ENCODE assay signal across 22 cellular contexts in genomic region chr3:172193436-172193835, GRCh38.
"Had no signal": no experiment of that assay in that cellular context is flagged by ENCODE, and none has a peak within 500 bp of the region (broad histone marks: within the 10 kb centered on the region; RNA-seq: fewer than 3 reads in every experiment).

No MANE protein-coding gene starts in this region.

- ATAC-seq: activated CD8-positive, alpha-beta memory T cell treated with anti-CD3 and anti-CD28 coated beads, Interleukin-2, amount 10 ng/mL, durations not matched to agents 7 days and 5 days; foreskin keratinocyte; left colon; lower lobe of right lung had no signal

- H2AFZ ChIP-seq: parathyroid adenoma had no signal

- H3K4me3 ChIP-seq: dorsolateral prefrontal cortex, lower lobe of right lung, sigmoid colon, spleen, thyroid gland, uterus had no signal

- H3K27me3 Mint-ChIP-seq: activated B cell treated with CpG ODN at 0.5 μM for 24 hours; activated CD4-positive, alpha-beta memory T cell treated with anti-CD3 and anti-CD28 coated beads, Interleukin-2, amount 10 ng/mL, durations not matched to agents 7 days and 5 days; activated CD8-positive, alpha-beta memory T cell treated with anti-CD3 and anti-CD28 coated beads, Interleukin-2, amount 10 ng/mL, durations not matched to agents 7 days and 5 days; activated naive CD8-positive, alpha-beta T cell treated with anti-CD3 and anti-CD28 coated beads for 36 hours had no signal

- H3K4me3 Mint-ChIP-seq: activated B cell treated with CpG ODN at 0.5 μM for 24 hours; activated CD4-positive, alpha-beta memory T cell treated with anti-CD3 and anti-CD28 coated beads, Interleukin-2, amount 10 ng/mL, durations not matched to agents 7 days and 5 days; activated CD8-positive, alpha-beta memory T cell treated with anti-CD3 and anti-CD28 coated beads, Interleukin-2, amount 10 ng/mL, durations not matched to agents 7 days and 5 days; activated naive CD8-positive, alpha-beta T cell treated with anti-CD3 and anti-CD28 coated beads for 36 hours; T-helper 2 cell treated with Interferon-gamma antibody and Interleukin-4, amounts not matched to agents 5 μg/mL and 100 μg/mL, for 36 hours had no signal

- H3K9ac ChIP-seq: parathyroid adenoma had no signal

- H3K27me3 ChIP-seq: foreskin keratinocyte, sigmoid colon, spleen, thyroid gland, uterus had no signal

- H3K36me3 Mint-ChIP-seq: activated CD8-positive, alpha-beta memory T cell treated with anti-CD3 and anti-CD28 coated beads, Interleukin-2, amount 10 ng/mL, durations not matched to agents 7 days and 5 days had no signal

- H3K27ac ChIP-seq: dorsolateral prefrontal cortex, epithelial cell of prostate, foreskin keratinocyte, lower lobe of right lung, parathyroid adenoma, sigmoid colon, spleen, thyroid gland, uterus had no signal

- H3K36me3 ChIP-seq: lower lobe of right lung, sigmoid colon, spleen, thyroid gland, uterus had no signal

- DNase-seq: activated B cell treated with CpG ODN at 0.5 μM for 24 hours; activated CD4-positive, alpha-beta memory T cell treated with anti-CD3 and anti-CD28 coated beads, Interleukin-2, amount 10 ng/mL, durations not matched to agents 7 days and 5 days; activated CD4-positive, alpha-beta T cell treated with anti-CD3 and anti-CD28 coated beads for 48 hours; activated CD8-positive, alpha-beta memory T cell treated with anti-CD3 and anti-CD28 coated beads, Interleukin-2, amount 10 ng/mL, durations not matched to agents 7 days and 5 days; activated naive CD8-positive, alpha-beta T cell treated with anti-CD3 and anti-CD28 coated beads for 36 hours; amniotic stem cell; dorsolateral prefrontal cortex; foreskin keratinocyte; glutamatergic neuron; hippocampal formation; islet precursor cell; left colon; lower lobe of right lung; sigmoid colon; spleen; stimulated activated CD4-positive, alpha-beta T cell treated with anti-CD3 and anti-CD28 coated beads, Interleukin-4, amount 100 ng/mL, for 4 hours; stimulated activated naive CD4-positive, alpha-beta T cell; thyroid gland; uterus had no signal

- H3K4me1 Mint-ChIP-seq: activated B cell treated with CpG ODN at 0.5 μM for 24 hours; activated CD4-positive, alpha-beta memory T cell treated with anti-CD3 and anti-CD28 coated beads, Interleukin-2, amount 10 ng/mL, durations not matched to agents 7 days and 5 days; activated CD8-positive, alpha-beta memory T cell treated with anti-CD3 and anti-CD28 coated beads, Interleukin-2, amount 10 ng/mL, durations not matched to agents 7 days and 5 days had no signal

- H3K27ac Mint-ChIP-seq: activated B cell treated with CpG ODN at 0.5 μM for 24 hours; activated CD4-positive, alpha-beta memory T cell treated with anti-CD3 and anti-CD28 coated beads, Interleukin-2, amount 10 ng/mL, durations not matched to agents 7 days and 5 days; activated CD8-positive, alpha-beta memory T cell treated with anti-CD3 and anti-CD28 coated beads, Interleukin-2, amount 10 ng/mL, durations not matched to agents 7 days and 5 days; activated naive CD8-positive, alpha-beta T cell treated with anti-CD3 and anti-CD28 coated beads for 36 hours; T-helper 2 cell treated with Interferon-gamma antibody and Interleukin-4, amounts not matched to agents 5 μg/mL and 100 μg/mL, for 36 hours had no signal

- H3K9me3 Mint-ChIP-seq: activated B cell treated with CpG ODN at 0.5 μM for 24 hours; activated CD4-positive, alpha-beta memory T cell treated with anti-CD3 and anti-CD28 coated beads, Interleukin-2, amount 10 ng/mL, durations not matched to agents 7 days and 5 days; activated naive CD8-positive, alpha-beta T cell treated with anti-CD3 and anti-CD28 coated beads for 36 hours had no signal

- H3K4me1 ChIP-seq: foreskin keratinocyte, uterus had no signal

- H3K9me3 ChIP-seq: lower lobe of right lung, sigmoid colon, spleen, thyroid gland, uterus had no signal
